Comparison of ENCODE assay signal across 16 cellular contexts in genomic region chr6:32658268-32658897, GRCh38. TPM values are rescaled to one million over a fixed set of nuclear protein-coding genes. Genes with fewer than 3 reads are reported as not detected.
"Had no signal": no experiment of that assay in that cellular context is flagged by ENCODE, and none has a peak within 500 bp of the region (broad histone marks: within the 10 kb centered on the region; RNA-seq: fewer than 3 reads in every experiment).

No MANE protein-coding gene starts in this region.

- H3K27ac ChIP-seq: neural progenitor cell, pancreas, thyroid gland had no signal

- H3K36me3 Mint-ChIP-seq: mesothelial cell of epicardium, neural progenitor cell had no signal

- H3K4me2 ChIP-seq: hepatocyte, neural progenitor cell had no signal

- FAIRE-seq: pancreas had no signal

- H3K4me1 ChIP-seq: neural progenitor cell, pancreas, thyroid gland had no signal

- H3K27me3 ChIP-seq: hepatocyte, neural progenitor cell, pancreas, thyroid gland had no signal

- H3K4me3 Mint-ChIP-seq: activated CD4-positive, alpha-beta memory T cell treated with anti-CD3 and anti-CD28 coated beads for 36 hours; activated T-cell treated with anti-CD3 and anti-CD28 coated beads, Interleukin-2, amount 50 U/mL, for 4 hours; mesothelial cell of epicardium; neural progenitor cell had no signal

- ATAC-seq: activated T-cell treated with anti-CD3 and anti-CD28 coated beads, Interleukin-2, amount 50 U/mL, for 4 hours; left ventricle myocardium superior; pancreas had no signal

- DNase-seq: activated CD4-positive, alpha-beta memory T cell treated with anti-CD3 and anti-CD28 coated beads for 36 hours; activated CD4-positive, CD25-positive, alpha-beta regulatory T cell treated with anti-CD3 and anti-CD28 coated beads, Interleukin-2, amount 50 U/mL, for 72 hours; activated gamma-delta T cell; activated T-cell treated with anti-CD3 and anti-CD28 coated beads, Interleukin-2, amount 50 U/mL, for 4 hours; cortex of kidney; erythroblast; left ventricle myocardium superior; pancreas; stimulated activated CD4-positive, alpha-beta T cell treated with anti-CD3 and anti-CD28 coated beads, Interleukin-15, amount 100 ng/mL, for 24 hours; stimulated activated CD4-positive, alpha-beta T cell treated with anti-CD3 and anti-CD28 coated beads, Interleukin-4, amount 100 ng/mL, for 24 hours; thyroid gland had no signal

- H3K79me2 ChIP-seq: hepatocyte had no signal

- H3K27me3 Mint-ChIP-seq: activated CD4-positive, alpha-beta memory T cell treated with anti-CD3 and anti-CD28 coated beads for 36 hours had no signal

- H3K27ac Mint-ChIP-seq: activated CD4-positive, alpha-beta memory T cell treated with anti-CD3 and anti-CD28 coated beads for 36 hours; neural progenitor cell had no signal

- H3K9me3 ChIP-seq: pancreas, thyroid gland had no signal

- H2AFZ ChIP-seq: hepatocyte, neural progenitor cell had no signal

- H3K4me3 ChIP-seq: hepatocyte, neural progenitor cell, pancreas, thyroid gland had no signal

- H3K36me3 ChIP-seq: neural progenitor cell, pancreas, thyroid gland had no signal

RNA-seq across cellular contexts. Expression of gene HLA-DQB1, which starts 8.1 kb away (rescaled TPM):
- total RNA-seq: myocyte had no signal

RNA-seq across cellular contexts. Expression of gene HLA-DQA1, which starts 21.2 kb away (rescaled TPM):
- total RNA-seq: hepatocyte, mesothelial cell of epicardium, myocyte, renal cortical epithelial cell had no signal
- polyA plus RNA-seq: hepatocyte had no signal
